In genomic region chr9:73090214-73090613, GRCh38 we compare ENCODE assay signal across 1 cellular context.
A peak's percentile ranks its signal among the peaks of the same experiment; 100 is the strongest.
TF ChIP-seq lines count a peak whose summit lies in the region.

No MANE protein-coding gene starts in this region.

TF ChIP-seq in IMR-90, 13 proteins besides CTCF, POLR2A, EP300 and RAD21:
- TF ChIP-seq FOS (IDR thresholded peaks at IDR 0.05; ENCODE audit: low read depth, low read length) (no peak), NFE2L2 (IDR thresholded peaks at IDR 0.05; ENCODE audit: low read depth, low read length) (peak; percentile 39; the same call in 1 of the 2 replicates), MAFK (IDR thresholded peaks at IDR 0.05; ENCODE audit: low read depth, low read length) (0 out of 2 replicates have a peak, but pooled peaks have one; percentile 1)
